Comparison of ENCODE assay signal across 12 cellular contexts in genomic region chr1:55081188-55081904, GRCh38. TPM values are rescaled to one million over a fixed set of nuclear protein-coding genes. Genes with fewer than 3 reads are reported as not detected.
DNase-seq lines count a peak whose midpoint lies in the region.
"Had no signal": no experiment of that assay in that cellular context is flagged by ENCODE, and none has a peak within 500 bp of the region (broad histone marks: within the 10 kb centered on the region; RNA-seq: fewer than 3 reads in every experiment).

No MANE protein-coding gene starts in this region.

- peak overlapping the region; percentile 88 for H3K27ac ChIP-seq in mesodermal cell (ENCODE audit: low read depth, low read length, severe bottlenecking)

- WGBS in mesodermal cell (ENCODE audit: insufficient coverage in 2 of 2), 2 experiments = 56 to 86% methylated on average over 4 to 5 of the region's 9 CpGs

- H3K4me1 ChIP-seq in mesodermal cell (ENCODE audit: control insufficient read depth, insufficient read depth, low read length, poor library complexity, severe bottlenecking) = peaks cover 18% of the 10 kb centered on the region

- H3K36me3 ChIP-seq in mesodermal cell (ENCODE audit: control insufficient read depth, insufficient read depth, low read length) = peaks cover 90% of the 10 kb centered on the region

- DNase-seq in Caki2 (ENCODE audit: low read depth) (peak; percentile 30), NCI-H460 (ENCODE audit: extremely low read depth, low read depth) (peak; percentile 7), dermis microvascular lymphatic vessel endothelial cell (ENCODE audit: low read depth in 2 of 2) (peak; percentile 5 to 69), NCI-H526 treated with DMSO at 0.1 percent for 48 hours (lab: John Stamatoyannopoulos, UW) (no peak), SKM-1 treated with dmso at 0.1 percent for 144 hours (lab: John Stamatoyannopoulos, UW; ENCODE audit: unreplicated experiment) (no peak)
- no peak for DNase-seq in activated CD4-positive, CD25-positive, alpha-beta regulatory T cell treated with anti-CD3 and anti-CD28 coated beads, Interleukin-2, amount 50 U/mL, for 72 hours
- DNase-seq in activated CD4-positive, alpha-beta T cell treated with anti-CD3 and anti-CD28 coated beads for 4 hours = no peak
- DNase-seq: activated CD4-positive, alpha-beta T cell treated with anti-CD3 and anti-CD28 coated beads for 36 hours; activated naive CD4-positive, alpha-beta T cell treated with anti-CD3 and anti-CD28 coated beads, Interleukin-2, amount 10 ng/mL, durations not matched to agents 7 days and 5 days; COR-L47 had no signal

- in situ Hi-C loops in Caki2 (cut with HindIII; ENCODE audit: low pct_unique_long_range_greater_than_20kb, low sequenced_read_pairs) = no loop called here

- no peaks in the 10 kb centered on the region for H3K9me3 ChIP-seq in mesodermal cell (ENCODE audit: control insufficient read depth, low read length)

- H3K4me3 ChIP-seq in mesodermal cell (ENCODE audit: extremely low read depth, insufficient read depth, low read length, poor library complexity, severe bottlenecking) = no peak overlapping the region
- H3K4me3 ChIP-seq: K562 had no signal

RNA-seq across cellular contexts. Expression of gene PCSK9, which starts 42.0 kb away (rescaled TPM):
- not detected in 2 replicates for total RNA-seq in Caki2 (2014; rRNA removed; shearing (Covaris generic); ENCODE audit: low replicate concordance)
- total RNA-seq in NCI-H460 (2014; rRNA removed; shearing (Covaris generic)) = not detected in 2 replicates
- polyA plus RNA-seq in NCI-H460 (2014; cell fraction: nucleus; rRNA removed) = not detected in 2 replicates
- under 0.01 and 0.26 TPM in 2 replicates for total RNA-seq in dermis microvascular lymphatic vessel endothelial cell
- polyA plus RNA-seq in mesodermal cell (2013, experiment 1 of 2) = 5.3 TPM
- polyA plus RNA-seq in mesodermal cell (2013, experiment 2 of 2) = 4.7 TPM
- total RNA-seq: activated CD4-positive, alpha-beta T cell treated with anti-CD3 and anti-CD28 coated beads for 36 hours had no signal

Comparison
In these comparisons a context has a peak if more than half of its experiments do, and no peak if none do; other contexts are left out.
1. DNase-seq: peak in Caki2 (single experiment), NCI-H460 (single experiment) and dermis microvascular lymphatic vessel endothelial cell (2 of 2); none in activated CD4-positive, CD25-positive, alpha-beta regulatory T cell treated with anti-CD3 and anti-CD28 coated beads, Interleukin-2, amount 50 U/mL, for 72 hours (single experiment), NCI-H526 treated with DMSO at 0.1 percent for 48 hours (single experiment), activated CD4-positive, alpha-beta T cell treated with anti-CD3 and anti-CD28 coated beads for 4 hours (0 of 2) and SKM-1 treated with dmso at 0.1 percent for 144 hours (single experiment).